ENCODE assay signal across 25 cellular contexts in the genomic region with DNA sequence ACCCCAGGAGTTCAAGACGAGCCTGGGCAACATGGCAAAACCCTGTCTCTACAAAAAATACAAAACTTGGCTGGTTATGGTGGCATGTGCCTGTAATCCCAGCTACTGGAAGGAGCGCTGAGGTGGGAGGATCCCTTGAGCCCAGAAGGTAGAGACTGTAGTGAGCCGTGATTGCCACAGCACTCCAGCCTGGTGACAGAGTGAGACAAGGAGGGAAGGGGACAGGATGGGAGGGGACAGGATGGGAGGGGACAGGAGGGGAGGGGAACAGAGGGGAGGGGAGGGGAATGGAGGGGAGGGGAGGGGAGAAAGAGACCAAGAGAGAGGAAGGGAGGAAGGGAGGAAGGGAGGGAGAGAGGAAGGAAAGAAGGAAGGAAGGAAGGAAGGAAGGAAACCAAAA.
"Had no signal": no experiment of that assay in that cellular context is flagged by ENCODE, and none has a peak within 500 bp of the region (broad histone marks: within the 10 kb centered on the region; RNA-seq: fewer than 3 reads in every experiment).

No MANE protein-coding gene starts in this region.

- H3K9me3 Mint-ChIP-seq: dendritic cell treated with granulocyte-macrophage colony-stimulating factor and Interleukin-4, amounts not matched to agents 40 ng/mL and 50 ng/mL, for 4 days; effector memory CD8-positive, alpha-beta T cell; endodermal cell; naive B cell; naive thymus-derived CD8-positive, alpha-beta T cell had no signal

- H3K27ac Mint-ChIP-seq: dendritic cell treated with granulocyte-macrophage colony-stimulating factor and Interleukin-4, amounts not matched to agents 40 ng/mL and 50 ng/mL, for 4 days; endodermal cell had no signal

- H3K9me3 ChIP-seq: colonic mucosa, esophagus squamous epithelium, gastrocnemius medialis, heart right ventricle, left lung, lower lobe of right lung, mucosa of descending colon had no signal

- H3K27me3 Mint-ChIP-seq: effector memory CD8-positive, alpha-beta T cell; naive thymus-derived CD8-positive, alpha-beta T cell had no signal

- ATAC-seq: effector memory CD8-positive, alpha-beta T cell; esophagus mucosa; gastrocnemius medialis; heart right ventricle; left cardiac atrium; left lung; left ventricle myocardium superior; lower lobe of right lung; mucosa of descending colon; naive thymus-derived CD8-positive, alpha-beta T cell had no signal

- DNase-seq: colonic mucosa; cortex of kidney; effector CD8-positive, alpha-beta T cell; effector memory CD8-positive, alpha-beta T cell; endodermal cell; erythroblast; esophagus squamous epithelium; foreskin fibroblast; foreskin melanocyte; gastrocnemius medialis; glutamatergic neuron; head of caudate nucleus; heart right ventricle; hypothalamus; left cardiac atrium; left lung; left ventricle myocardium superior; lower lobe of right lung; mesenchymal stem cell; mucosa of descending colon; naive B cell; naive thymus-derived CD8-positive, alpha-beta T cell had no signal

- H3K4me1 Mint-ChIP-seq: endodermal cell had no signal

- H3K27me3 ChIP-seq: colonic mucosa, esophagus squamous epithelium, gastrocnemius medialis, heart right ventricle, left lung had no signal

- H3K36me3 Mint-ChIP-seq: naive B cell; naive thymus-derived CD8-positive, alpha-beta T cell had no signal

- H3K4me3 ChIP-seq: colonic mucosa, esophagus squamous epithelium, gastrocnemius medialis, heart right ventricle, left lung, lower lobe of right lung, mucosa of descending colon had no signal

- H3K4me3 Mint-ChIP-seq: dendritic cell treated with granulocyte-macrophage colony-stimulating factor and Interleukin-4, amounts not matched to agents 40 ng/mL and 50 ng/mL, for 4 days; effector memory CD8-positive, alpha-beta T cell; endodermal cell; naive B cell; naive thymus-derived CD8-positive, alpha-beta T cell had no signal

- H3K27ac ChIP-seq: colonic mucosa, epithelial cell of prostate, esophagus squamous epithelium, heart right ventricle, left lung, lower lobe of right lung had no signal

- H3K4me1 ChIP-seq: colonic mucosa had no signal

- H3K36me3 ChIP-seq: colonic mucosa, esophagus squamous epithelium, gastrocnemius medialis, heart right ventricle, left lung, lower lobe of right lung had no signal
